1 cellular context compared by ENCODE assay signal in the genomic region with DNA sequence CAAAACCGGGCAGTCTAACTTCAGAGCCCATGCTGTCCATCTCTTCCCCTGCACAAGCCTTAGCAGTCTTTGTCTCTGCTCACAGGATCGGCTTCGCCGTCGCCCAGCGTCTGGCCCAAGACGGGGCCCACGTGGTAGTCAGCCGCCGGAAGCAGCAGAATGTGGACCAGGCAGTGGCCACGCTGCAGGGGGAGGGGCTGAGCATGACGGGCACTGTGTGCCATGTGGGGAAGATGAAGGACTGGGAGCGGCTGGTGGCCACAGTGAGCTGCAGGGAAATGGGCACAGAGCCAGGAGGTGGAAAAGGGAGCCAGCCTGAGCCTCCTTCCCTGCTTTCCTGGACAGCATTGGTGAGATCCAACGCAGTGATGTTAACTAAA.
TF ChIP-seq lines count a peak whose summit lies in the region.

No MANE protein-coding gene starts in this region.

TF ChIP-seq in HepG2, 621 proteins besides CTCF, POLR2A, EP300 and RAD21 (continues in another document):
- TF ChIP-seq YY1 (IDR thresholded peaks at IDR 0.05; ENCODE audit: insufficient read depth, insufficient replicate concordance, low read depth, low read length): no peak
- TF ChIP-seq CREB1 (IDR thresholded peaks at IDR 0.05): no peak
- TF ChIP-seq CREB1 (CRISPR knock-in tag; IDR thresholded peaks at IDR 0.05): no peak
- TF ChIP-seq ETV6 (CRISPR knock-in tag; conservative IDR thresholded peaks at IDR 0.05): 0 out of 2 replicates have a peak, but pooled peaks have one; percentile 35
- peak; percentile 26; the same call in 1 of the 2 replicates for TF ChIP-seq RXRA (CRISPR knock-in tag; IDR thresholded peaks at IDR 0.05)
- TF ChIP-seq HOXD1 (CRISPR knock-in tag; IDR thresholded peaks at IDR 0.05): no peak
- TF ChIP-seq ZNF468 (CRISPR knock-in tag; IDR thresholded peaks at IDR 0.05): no peak
- 0 out of 2 replicates have a peak, but pooled peaks have one; percentile 42 for TF ChIP-seq ARHGAP35 (CRISPR knock-in tag; IDR thresholded peaks at IDR 0.05; ENCODE audit: borderline replicate concordance)
- TF ChIP-seq, protein P1, sequence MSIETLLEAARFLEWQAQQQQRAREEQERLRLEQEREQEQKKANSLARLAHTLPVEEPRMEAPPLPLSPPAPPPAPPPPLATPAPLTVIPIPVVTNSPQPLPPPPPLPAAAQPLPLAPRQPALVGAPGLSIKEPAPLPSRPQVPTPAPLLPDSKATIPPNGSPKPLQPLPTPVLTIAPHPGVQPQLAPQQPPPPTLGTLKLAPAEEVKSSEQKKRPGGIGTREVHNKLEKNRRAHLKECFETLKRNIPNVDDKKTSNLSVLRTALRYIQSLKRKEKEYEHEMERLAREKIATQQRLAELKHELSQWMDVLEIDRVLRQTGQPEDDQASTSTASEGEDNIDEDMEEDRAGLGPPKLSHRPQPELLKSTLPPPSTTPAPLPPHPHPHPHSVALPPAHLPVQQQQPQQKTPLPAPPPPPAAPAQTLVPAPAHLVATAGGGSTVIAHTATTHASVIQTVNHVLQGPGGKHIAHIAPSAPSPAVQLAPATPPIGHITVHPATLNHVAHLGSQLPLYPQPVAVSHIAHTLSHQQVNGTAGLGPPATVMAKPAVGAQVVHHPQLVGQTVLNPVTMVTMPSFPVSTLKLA (IDR thresholded peaks at IDR 0.05): peak; percentile 45; the same call in 1 of the 2 replicates
- TF ChIP-seq ZNF367 (CRISPR knock-in tag; IDR thresholded peaks at IDR 0.05; ENCODE audit: borderline replicate concordance): no peak
- TF ChIP-seq, protein P2, sequence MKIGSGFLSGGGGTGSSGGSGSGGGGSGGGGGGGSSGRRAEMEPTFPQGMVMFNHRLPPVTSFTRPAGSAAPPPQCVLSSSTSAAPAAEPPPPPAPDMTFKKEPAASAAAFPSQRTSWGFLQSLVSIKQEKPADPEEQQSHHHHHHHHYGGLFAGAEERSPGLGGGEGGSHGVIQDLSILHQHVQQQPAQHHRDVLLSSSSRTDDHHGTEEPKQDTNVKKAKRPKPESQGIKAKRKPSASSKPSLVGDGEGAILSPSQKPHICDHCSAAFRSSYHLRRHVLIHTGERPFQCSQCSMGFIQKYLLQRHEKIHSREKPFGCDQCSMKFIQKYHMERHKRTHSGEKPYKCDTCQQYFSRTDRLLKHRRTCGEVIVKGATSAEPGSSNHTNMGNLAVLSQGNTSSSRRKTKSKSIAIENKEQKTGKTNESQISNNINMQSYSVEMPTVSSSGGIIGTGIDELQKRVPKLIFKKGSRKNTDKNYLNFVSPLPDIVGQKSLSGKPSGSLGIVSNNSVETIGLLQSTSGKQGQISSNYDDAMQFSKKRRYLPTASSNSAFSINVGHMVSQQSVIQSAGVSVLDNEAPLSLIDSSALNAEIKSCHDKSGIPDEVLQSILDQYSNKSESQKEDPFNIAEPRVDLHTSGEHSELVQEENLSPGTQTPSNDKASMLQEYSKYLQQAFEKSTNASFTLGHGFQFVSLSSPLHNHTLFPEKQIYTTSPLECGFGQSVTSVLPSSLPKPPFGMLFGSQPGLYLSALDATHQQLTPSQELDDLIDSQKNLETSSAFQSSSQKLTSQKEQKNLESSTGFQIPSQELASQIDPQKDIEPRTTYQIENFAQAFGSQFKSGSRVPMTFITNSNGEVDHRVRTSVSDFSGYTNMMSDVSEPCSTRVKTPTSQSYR (CRISPR knock-in tag; IDR thresholded peaks at IDR 0.05; ENCODE audit: borderline replicate concordance): no peak; the same call in 1 of the 2 replicates
- TF ChIP-seq, protein P3, sequence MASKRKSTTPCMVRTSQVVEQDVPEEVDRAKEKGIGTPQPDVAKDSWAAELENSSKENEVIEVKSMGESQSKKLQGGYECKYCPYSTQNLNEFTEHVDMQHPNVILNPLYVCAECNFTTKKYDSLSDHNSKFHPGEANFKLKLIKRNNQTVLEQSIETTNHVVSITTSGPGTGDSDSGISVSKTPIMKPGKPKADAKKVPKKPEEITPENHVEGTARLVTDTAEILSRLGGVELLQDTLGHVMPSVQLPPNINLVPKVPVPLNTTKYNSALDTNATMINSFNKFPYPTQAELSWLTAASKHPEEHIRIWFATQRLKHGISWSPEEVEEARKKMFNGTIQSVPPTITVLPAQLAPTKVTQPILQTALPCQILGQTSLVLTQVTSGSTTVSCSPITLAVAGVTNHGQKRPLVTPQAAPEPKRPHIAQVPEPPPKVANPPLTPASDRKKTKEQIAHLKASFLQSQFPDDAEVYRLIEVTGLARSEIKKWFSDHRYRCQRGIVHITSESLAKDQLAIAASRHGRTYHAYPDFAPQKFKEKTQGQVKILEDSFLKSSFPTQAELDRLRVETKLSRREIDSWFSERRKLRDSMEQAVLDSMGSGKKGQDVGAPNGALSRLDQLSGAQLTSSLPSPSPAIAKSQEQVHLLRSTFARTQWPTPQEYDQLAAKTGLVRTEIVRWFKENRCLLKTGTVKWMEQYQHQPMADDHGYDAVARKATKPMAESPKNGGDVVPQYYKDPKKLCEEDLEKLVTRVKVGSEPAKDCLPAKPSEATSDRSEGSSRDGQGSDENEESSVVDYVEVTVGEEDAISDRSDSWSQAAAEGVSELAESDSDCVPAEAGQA (IDR thresholded peaks at IDR 0.05; ENCODE audit: low read depth): no peak
- TF ChIP-seq, protein P3 (CRISPR knock-in tag; IDR thresholded peaks at IDR 0.05; ENCODE audit: borderline replicate concordance): no peak
- no peak for TF ChIP-seq ARNT2 (CRISPR knock-in tag; IDR thresholded peaks at IDR 0.05; ENCODE audit: low read depth)
- TF ChIP-seq HNRNPLL (IDR thresholded peaks at IDR 0.05; ENCODE audit: low read depth, low read length, poor library complexity, severe bottlenecking): peak; percentile 22
- TF ChIP-seq, protein P4, sequence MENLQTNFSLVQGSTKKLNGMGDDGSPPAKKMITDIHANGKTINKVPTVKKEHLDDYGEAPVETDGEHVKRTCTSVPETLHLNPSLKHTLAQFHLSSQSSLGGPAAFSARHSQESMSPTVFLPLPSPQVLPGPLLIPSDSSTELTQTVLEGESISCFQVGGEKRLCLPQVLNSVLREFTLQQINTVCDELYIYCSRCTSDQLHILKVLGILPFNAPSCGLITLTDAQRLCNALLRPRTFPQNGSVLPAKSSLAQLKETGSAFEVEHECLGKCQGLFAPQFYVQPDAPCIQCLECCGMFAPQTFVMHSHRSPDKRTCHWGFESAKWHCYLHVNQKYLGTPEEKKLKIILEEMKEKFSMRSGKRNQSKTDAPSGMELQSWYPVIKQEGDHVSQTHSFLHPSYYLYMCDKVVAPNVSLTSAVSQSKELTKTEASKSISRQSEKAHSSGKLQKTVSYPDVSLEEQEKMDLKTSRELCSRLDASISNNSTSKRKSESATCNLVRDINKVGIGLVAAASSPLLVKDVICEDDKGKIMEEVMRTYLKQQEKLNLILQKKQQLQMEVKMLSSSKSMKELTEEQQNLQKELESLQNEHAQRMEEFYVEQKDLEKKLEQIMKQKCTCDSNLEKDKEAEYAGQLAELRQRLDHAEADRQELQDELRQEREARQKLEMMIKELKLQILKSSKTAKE (CRISPR knock-in tag; IDR thresholded peaks at IDR 0.05; ENCODE audit: borderline replicate concordance): no peak
- TF ChIP-seq MATR3 (CRISPR knock-in tag; IDR thresholded peaks at IDR 0.05): 0 out of 2 replicates have a peak, but pooled peaks have one; percentile 80
- TF ChIP-seq NFE2L1 (CRISPR knock-in tag; IDR thresholded peaks at IDR 0.05; ENCODE audit: borderline replicate concordance): no peak; the same call in 1 of the 2 replicates
- no peak for TF ChIP-seq SIN3B (IDR thresholded peaks at IDR 0.05; ENCODE audit: low read length)
- TF ChIP-seq CREM (IDR thresholded peaks at IDR 0.05): no peak
- TF ChIP-seq CREM (CRISPR knock-in tag; IDR thresholded peaks at IDR 0.05): no peak
- peak; percentile 16; the same call in 1 of the 2 replicates for TF ChIP-seq LCORL (IDR thresholded peaks at IDR 0.05)
- TF ChIP-seq LCORL (CRISPR knock-in tag; IDR thresholded peaks at IDR 0.05): no peak
- peak; percentile 78; the same call in 1 of the 2 replicates for TF ChIP-seq ZNF768 (CRISPR knock-in tag; IDR thresholded peaks at IDR 0.05)
- TF ChIP-seq, protein P5, sequence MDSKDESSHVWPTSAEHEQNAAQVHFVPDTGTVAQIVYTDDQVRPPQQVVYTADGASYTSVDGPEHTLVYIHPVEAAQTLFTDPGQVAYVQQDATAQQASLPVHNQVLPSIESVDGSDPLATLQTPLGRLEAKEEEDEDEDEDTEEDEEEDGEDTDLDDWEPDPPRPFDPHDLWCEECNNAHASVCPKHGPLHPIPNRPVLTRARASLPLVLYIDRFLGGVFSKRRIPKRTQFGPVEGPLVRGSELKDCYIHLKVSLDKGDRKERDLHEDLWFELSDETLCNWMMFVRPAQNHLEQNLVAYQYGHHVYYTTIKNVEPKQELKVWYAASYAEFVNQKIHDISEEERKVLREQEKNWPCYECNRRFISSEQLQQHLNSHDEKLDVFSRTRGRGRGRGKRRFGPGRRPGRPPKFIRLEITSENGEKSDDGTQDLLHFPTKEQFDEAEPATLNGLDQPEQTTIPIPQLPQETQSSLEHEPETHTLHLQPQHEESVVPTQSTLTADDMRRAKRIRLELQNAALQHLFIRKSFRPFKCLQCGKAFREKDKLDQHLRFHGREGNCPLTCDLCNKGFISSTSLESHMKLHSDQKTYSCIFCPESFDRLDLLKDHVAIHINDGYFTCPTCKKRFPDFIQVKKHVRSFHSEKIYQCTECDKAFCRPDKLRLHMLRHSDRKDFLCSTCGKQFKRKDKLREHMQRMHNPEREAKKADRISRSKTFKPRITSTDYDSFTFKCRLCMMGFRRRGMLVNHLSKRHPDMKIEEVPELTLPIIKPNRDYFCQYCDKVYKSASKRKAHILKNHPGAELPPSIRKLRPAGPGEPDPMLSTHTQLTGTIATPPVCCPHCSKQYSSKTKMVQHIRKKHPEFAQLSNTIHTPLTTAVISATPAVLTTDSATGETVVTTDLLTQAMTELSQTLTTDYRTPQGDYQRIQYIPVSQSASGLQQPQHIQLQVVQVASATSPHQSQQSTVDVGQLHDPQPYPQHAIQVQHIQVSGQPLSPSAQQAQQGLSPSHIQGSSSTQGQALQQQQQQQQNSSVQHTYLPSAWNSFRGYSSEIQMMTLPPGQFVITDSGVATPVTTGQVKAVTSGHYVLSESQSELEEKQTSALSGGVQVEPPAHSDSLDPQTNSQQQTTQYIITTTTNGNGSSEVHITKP (CRISPR knock-in tag; IDR thresholded peaks at IDR 0.05; ENCODE audit: low read depth): no peak
- no peak for TF ChIP-seq MBNL3 (CRISPR knock-in tag; conservative IDR thresholded peaks at IDR 0.05)
- TF ChIP-seq, protein P6, sequence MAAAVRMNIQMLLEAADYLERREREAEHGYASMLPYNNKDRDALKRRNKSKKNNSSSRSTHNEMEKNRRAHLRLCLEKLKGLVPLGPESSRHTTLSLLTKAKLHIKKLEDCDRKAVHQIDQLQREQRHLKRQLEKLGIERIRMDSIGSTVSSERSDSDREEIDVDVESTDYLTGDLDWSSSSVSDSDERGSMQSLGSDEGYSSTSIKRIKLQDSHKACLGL (CRISPR knock-in tag; IDR thresholded peaks at IDR 0.05): 0 out of 2 replicates have a peak, but pooled peaks have one; percentile 33
- TF ChIP-seq, protein P7, sequence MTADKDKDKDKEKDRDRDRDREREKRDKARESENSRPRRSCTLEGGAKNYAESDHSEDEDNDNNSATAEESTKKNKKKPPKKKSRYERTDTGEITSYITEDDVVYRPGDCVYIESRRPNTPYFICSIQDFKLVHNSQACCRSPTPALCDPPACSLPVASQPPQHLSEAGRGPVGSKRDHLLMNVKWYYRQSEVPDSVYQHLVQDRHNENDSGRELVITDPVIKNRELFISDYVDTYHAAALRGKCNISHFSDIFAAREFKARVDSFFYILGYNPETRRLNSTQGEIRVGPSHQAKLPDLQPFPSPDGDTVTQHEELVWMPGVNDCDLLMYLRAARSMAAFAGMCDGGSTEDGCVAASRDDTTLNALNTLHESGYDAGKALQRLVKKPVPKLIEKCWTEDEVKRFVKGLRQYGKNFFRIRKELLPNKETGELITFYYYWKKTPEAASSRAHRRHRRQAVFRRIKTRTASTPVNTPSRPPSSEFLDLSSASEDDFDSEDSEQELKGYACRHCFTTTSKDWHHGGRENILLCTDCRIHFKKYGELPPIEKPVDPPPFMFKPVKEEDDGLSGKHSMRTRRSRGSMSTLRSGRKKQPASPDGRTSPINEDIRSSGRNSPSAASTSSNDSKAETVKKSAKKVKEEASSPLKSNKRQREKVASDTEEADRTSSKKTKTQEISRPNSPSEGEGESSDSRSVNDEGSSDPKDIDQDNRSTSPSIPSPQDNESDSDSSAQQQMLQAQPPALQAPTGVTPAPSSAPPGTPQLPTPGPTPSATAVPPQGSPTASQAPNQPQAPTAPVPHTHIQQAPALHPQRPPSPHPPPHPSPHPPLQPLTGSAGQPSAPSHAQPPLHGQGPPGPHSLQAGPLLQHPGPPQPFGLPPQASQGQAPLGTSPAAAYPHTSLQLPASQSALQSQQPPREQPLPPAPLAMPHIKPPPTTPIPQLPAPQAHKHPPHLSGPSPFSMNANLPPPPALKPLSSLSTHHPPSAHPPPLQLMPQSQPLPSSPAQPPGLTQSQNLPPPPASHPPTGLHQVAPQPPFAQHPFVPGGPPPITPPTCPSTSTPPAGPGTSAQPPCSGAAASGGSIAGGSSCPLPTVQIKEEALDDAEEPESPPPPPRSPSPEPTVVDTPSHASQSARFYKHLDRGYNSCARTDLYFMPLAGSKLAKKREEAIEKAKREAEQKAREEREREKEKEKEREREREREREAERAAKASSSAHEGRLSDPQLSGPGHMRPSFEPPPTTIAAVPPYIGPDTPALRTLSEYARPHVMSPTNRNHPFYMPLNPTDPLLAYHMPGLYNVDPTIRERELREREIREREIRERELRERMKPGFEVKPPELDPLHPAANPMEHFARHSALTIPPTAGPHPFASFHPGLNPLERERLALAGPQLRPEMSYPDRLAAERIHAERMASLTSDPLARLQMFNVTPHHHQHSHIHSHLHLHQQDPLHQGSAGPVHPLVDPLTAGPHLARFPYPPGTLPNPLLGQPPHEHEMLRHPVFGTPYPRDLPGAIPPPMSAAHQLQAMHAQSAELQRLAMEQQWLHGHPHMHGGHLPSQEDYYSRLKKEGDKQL (CRISPR knock-in tag; IDR thresholded peaks at IDR 0.05; ENCODE audit: low read depth): no peak
- TF ChIP-seq ZNF878 (CRISPR knock-in tag; IDR thresholded peaks at IDR 0.05): no peak
- no peak for TF ChIP-seq ZBTB7A (CRISPR knock-in tag; IDR thresholded peaks at IDR 0.05)
